24 cellular contexts compared by ENCODE assay signal in genomic region chr21:37508341-37508740, GRCh38.
"Had no signal": no experiment of that assay in that cellular context is flagged by ENCODE, and none has a peak within 500 bp of the region (broad histone marks: within the 10 kb centered on the region; RNA-seq: fewer than 3 reads in every experiment).

No MANE protein-coding gene starts in this region.

- H3K4me3 ChIP-seq: MG63, SJSA1, SK-N-MC had no signal

- H3K9me3 ChIP-seq: SJSA1 had no signal

- DNase-seq: IMR-90; Karpas-422; KG1; MG63; NCI-H1092 treated with DMSO at 0.1 percent for 48 hours; NCI-H1436; NCI-H187; NCI-H2029; NCI-H2081 treated with DMSO at 0.1 percent for 48 hours; NCI-H2171; NCI-H226; NCI-H446; NCI-H510A; NCI-H524 treated with DMSO at 0.1 percent for 48 hours; NCI-H69; NCI-H774; NK-92 treated with Interleukin-12 subunit alpha and Interleukin-12 subunit beta, amount 100 ng/mL, for 24 hours; PC-3; Right ventricle myocardium superior; SIG-M5 had no signal

- ATAC-seq: HepG2, Panc1, PC-3 had no signal

- H3K27ac ChIP-seq: SJSA1, SK-N-MC had no signal

- H3K27me3 ChIP-seq: MG63, SJSA1 had no signal
